ENCODE assay signal across 26 cellular contexts in genomic region chr10:68007356-68007755, GRCh38.
"Had no signal": no experiment of that assay in that cellular context is flagged by ENCODE, and none has a peak within 500 bp of the region (broad histone marks: within the 10 kb centered on the region; RNA-seq: fewer than 3 reads in every experiment).

No MANE protein-coding gene starts in this region.

- H3K4me1 Mint-ChIP-seq: activated CD4-positive, alpha-beta T cell treated with anti-CD3 and anti-CD28 coated beads for 36 hours; nephron had no signal

- H3K27ac ChIP-seq: colonic mucosa, left ventricle myocardium inferior, neutrophil, ovary, right lobe of liver, thoracic aorta, vagina had no signal

- ATAC-seq: activated CD4-positive, alpha-beta T cell treated with anti-CD3 and anti-CD28 coated beads for 36 hours; mucosa of descending colon; right lobe of liver had no signal

- H3K27ac Mint-ChIP-seq: activated CD4-positive, alpha-beta T cell treated with anti-CD3 and anti-CD28 coated beads for 36 hours; activated naive CD4-positive, alpha-beta T cell treated with anti-CD3 and anti-CD28 coated beads, Interleukin-2, amount 50 U/mL, for 24 hours; nephron; stimulated activated naive CD8-positive, alpha-beta T cell treated with anti-CD3 and anti-CD28 coated beads, Interleukin-15, Interleukin-2, amounts not matched to agents 100 ng/mL and 50 ng/mL, for 24 hours; T-helper 2 cell treated with Interferon-gamma antibody and Interleukin-4, amounts not matched to agents 5 μg/mL and 100 μg/mL, for 36 hours; type B pancreatic cell had no signal

- DNase-seq: activated CD4-positive, alpha-beta T cell treated with anti-CD3 and anti-CD28 coated beads for 36 hours; activated CD4-positive, alpha-beta T cell treated with anti-CD3 and anti-CD28 coated beads, Interleukin-2, amount 50 U/mL, for 4 hours; activated CD4-positive, CD25-positive, alpha-beta regulatory T cell; activated gamma-delta T cell treated with Interleukin-2 at 50 U/mL for 16 hours; activated T-cell treated with anti-CD3 and anti-CD28 coated beads for 4 hours; anterior cingulate cortex; cerebellar nuclear complex; colonic mucosa; effector CD8-positive, alpha-beta T cell; islet precursor cell; left ventricle myocardium inferior; mucosa of descending colon; ovary; right lobe of liver; stimulated activated CD4-positive, alpha-beta T cell treated with anti-CD3 and anti-CD28 coated beads, Interleukin-2, amount 100 ng/mL, for 48 hours; T-helper 1 cell had no signal

- H3K27me3 ChIP-seq: colonic mucosa, neutrophil, ovary, right lobe of liver, vagina had no signal

- H3K4me3 Mint-ChIP-seq: activated CD4-positive, alpha-beta T cell treated with anti-CD3 and anti-CD28 coated beads for 36 hours; activated naive CD4-positive, alpha-beta T cell treated with anti-CD3 and anti-CD28 coated beads, Interleukin-2, amount 50 U/mL, for 24 hours; nephron; stimulated activated naive CD8-positive, alpha-beta T cell treated with anti-CD3 and anti-CD28 coated beads, Interleukin-15, Interleukin-2, amounts not matched to agents 100 ng/mL and 50 ng/mL, for 24 hours; T-helper 2 cell treated with Interferon-gamma antibody and Interleukin-4, amounts not matched to agents 5 μg/mL and 100 μg/mL, for 36 hours; type B pancreatic cell had no signal

- H3K9me3 Mint-ChIP-seq: activated naive CD4-positive, alpha-beta T cell treated with anti-CD3 and anti-CD28 coated beads, Interleukin-2, amount 50 U/mL, for 24 hours; stimulated activated naive CD8-positive, alpha-beta T cell treated with anti-CD3 and anti-CD28 coated beads, Interleukin-15, Interleukin-2, amounts not matched to agents 100 ng/mL and 50 ng/mL, for 24 hours; type B pancreatic cell had no signal

- H3K36me3 ChIP-seq: colonic mucosa, ovary had no signal

- H3K4me1 ChIP-seq: colonic mucosa, left ventricle myocardium inferior, right lobe of liver, vagina had no signal

- H3K4me3 ChIP-seq: colonic mucosa, left ventricle myocardium inferior, lung, mucosa of descending colon, ovary, right lobe of liver, thoracic aorta, vagina had no signal

- H3K27me3 Mint-ChIP-seq: activated CD4-positive, alpha-beta T cell treated with anti-CD3 and anti-CD28 coated beads for 36 hours; activated naive CD4-positive, alpha-beta T cell treated with anti-CD3 and anti-CD28 coated beads, Interleukin-2, amount 50 U/mL, for 24 hours; progenitor cell of endocrine pancreas; stimulated activated naive CD8-positive, alpha-beta T cell treated with anti-CD3 and anti-CD28 coated beads, Interleukin-15, Interleukin-2, amounts not matched to agents 100 ng/mL and 50 ng/mL, for 24 hours; type B pancreatic cell had no signal
